In the genomic region with DNA sequence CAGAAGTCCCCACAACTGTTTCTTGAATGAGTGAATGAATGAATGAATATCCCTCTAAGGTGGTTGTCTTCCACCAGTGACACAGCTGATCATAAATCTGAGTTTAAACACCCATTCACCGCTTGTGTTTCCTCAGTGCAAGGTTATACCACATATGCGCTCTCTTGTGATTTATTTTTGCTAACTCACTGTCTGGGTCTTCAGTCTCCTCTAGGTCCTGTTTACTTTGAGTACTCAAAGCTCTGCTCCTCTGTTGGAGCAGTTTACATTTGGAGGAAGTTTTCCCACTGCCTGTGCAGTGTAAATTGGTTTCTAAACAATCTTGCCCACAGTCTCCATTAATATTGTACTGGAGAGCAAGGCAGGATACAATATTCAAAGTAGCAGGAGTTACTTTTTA, we compare ENCODE assay signal across 1 cellular context.
TF ChIP-seq lines count a peak whose summit lies in the region.

No MANE protein-coding gene starts in this region.

TF ChIP-seq in HepG2, 621 proteins besides CTCF, POLR2A, EP300 and RAD21 (continued from another document):
- TF ChIP-seq, protein P1, sequence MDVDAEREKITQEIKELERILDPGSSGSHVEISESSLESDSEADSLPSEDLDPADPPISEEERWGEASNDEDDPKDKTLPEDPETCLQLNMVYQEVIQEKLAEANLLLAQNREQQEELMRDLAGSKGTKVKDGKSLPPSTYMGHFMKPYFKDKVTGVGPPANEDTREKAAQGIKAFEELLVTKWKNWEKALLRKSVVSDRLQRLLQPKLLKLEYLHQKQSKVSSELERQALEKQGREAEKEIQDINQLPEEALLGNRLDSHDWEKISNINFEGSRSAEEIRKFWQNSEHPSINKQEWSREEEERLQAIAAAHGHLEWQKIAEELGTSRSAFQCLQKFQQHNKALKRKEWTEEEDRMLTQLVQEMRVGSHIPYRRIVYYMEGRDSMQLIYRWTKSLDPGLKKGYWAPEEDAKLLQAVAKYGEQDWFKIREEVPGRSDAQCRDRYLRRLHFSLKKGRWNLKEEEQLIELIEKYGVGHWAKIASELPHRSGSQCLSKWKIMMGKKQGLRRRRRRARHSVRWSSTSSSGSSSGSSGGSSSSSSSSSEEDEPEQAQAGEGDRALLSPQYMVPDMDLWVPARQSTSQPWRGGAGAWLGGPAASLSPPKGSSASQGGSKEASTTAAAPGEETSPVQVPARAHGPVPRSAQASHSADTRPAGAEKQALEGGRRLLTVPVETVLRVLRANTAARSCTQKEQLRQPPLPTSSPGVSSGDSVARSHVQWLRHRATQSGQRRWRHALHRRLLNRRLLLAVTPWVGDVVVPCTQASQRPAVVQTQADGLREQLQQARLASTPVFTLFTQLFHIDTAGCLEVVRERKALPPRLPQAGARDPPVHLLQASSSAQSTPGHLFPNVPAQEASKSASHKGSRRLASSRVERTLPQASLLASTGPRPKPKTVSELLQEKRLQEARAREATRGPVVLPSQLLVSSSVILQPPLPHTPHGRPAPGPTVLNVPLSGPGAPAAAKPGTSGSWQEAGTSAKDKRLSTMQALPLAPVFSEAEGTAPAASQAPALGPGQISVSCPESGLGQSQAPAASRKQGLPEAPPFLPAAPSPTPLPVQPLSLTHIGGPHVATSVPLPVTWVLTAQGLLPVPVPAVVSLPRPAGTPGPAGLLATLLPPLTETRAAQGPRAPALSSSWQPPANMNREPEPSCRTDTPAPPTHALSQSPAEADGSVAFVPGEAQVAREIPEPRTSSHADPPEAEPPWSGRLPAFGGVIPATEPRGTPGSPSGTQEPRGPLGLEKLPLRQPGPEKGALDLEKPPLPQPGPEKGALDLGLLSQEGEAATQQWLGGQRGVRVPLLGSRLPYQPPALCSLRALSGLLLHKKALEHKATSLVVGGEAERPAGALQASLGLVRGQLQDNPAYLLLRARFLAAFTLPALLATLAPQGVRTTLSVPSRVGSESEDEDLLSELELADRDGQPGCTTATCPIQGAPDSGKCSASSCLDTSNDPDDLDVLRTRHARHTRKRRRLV (CRISPR knock-in tag; IDR thresholded peaks at IDR 0.05) = no peak
- TF ChIP-seq ZFP36L2 (CRISPR knock-in tag; IDR thresholded peaks at IDR 0.05) (no peak), ZNF543 (CRISPR knock-in tag; IDR thresholded peaks at IDR 0.05) (no peak), ZNF737 (CRISPR knock-in tag; IDR thresholded peaks at IDR 0.05; ENCODE audit: borderline replicate concordance) (no peak), SNAI1 (CRISPR knock-in tag; IDR thresholded peaks at IDR 0.05; ENCODE audit: borderline replicate concordance) (no peak), ZNF225 (CRISPR knock-in tag; IDR thresholded peaks at IDR 0.05) (no peak), CREB1 (IDR thresholded peaks at IDR 0.05) (no peak), CREB1 (CRISPR knock-in tag; IDR thresholded peaks at IDR 0.05) (no peak), DMTF1 (CRISPR knock-in tag; IDR thresholded peaks at IDR 0.05) (no peak), ZNF101 (CRISPR knock-in tag; IDR thresholded peaks at IDR 0.05; ENCODE audit: borderline replicate concordance, low read depth) (no peak), RERE (CRISPR knock-in tag; IDR thresholded peaks at IDR 0.05; ENCODE audit: low read depth) (no peak), KAT2B (IDR thresholded peaks at IDR 0.05; ENCODE audit: borderline replicate concordance, low read depth, low read length) (no peak), ZC3H13 (CRISPR knock-in tag; IDR thresholded peaks at IDR 0.05) (no peak), RBM39 (IDR thresholded peaks at IDR 0.05; ENCODE audit: low read depth, low read length, poor library complexity, severe bottlenecking) (no peak), TBX3 (IDR thresholded peaks at IDR 0.05; ENCODE audit: borderline replicate concordance) (no peak), PAX8 (CRISPR knock-in tag; IDR thresholded peaks at IDR 0.05; ENCODE audit: borderline replicate concordance) (no peak), FOSL2 (CRISPR knock-in tag; IDR thresholded peaks at IDR 0.05) (no peak), MXD4 (CRISPR knock-in tag; IDR thresholded peaks at IDR 0.05) (no peak), PAWR (CRISPR knock-in tag; IDR thresholded peaks at IDR 0.05; ENCODE audit: borderline replicate concordance) (no peak), RXRB (CRISPR knock-in tag; IDR thresholded peaks at IDR 0.05; ENCODE audit: borderline replicate concordance) (no peak), ZNF205 (CRISPR knock-in tag; IDR thresholded peaks at IDR 0.05) (0 out of 2 replicates have a peak, but pooled peaks have one; percentile 37), FLYWCH1 (CRISPR knock-in tag; IDR thresholded peaks at IDR 0.05) (no peak), ZFP37 (CRISPR knock-in tag; IDR thresholded peaks at IDR 0.05; ENCODE audit: borderline replicate concordance) (no peak), ZNF710 (CRISPR knock-in tag; IDR thresholded peaks at IDR 0.05; ENCODE audit: borderline replicate concordance) (no peak), MAFK (conservative IDR thresholded peaks at IDR 0.05 in 1 of 2, IDR thresholded peaks at IDR 0.05 in 1 of 2; ENCODE audit: low read length in 2 of 2) (no peak), SUZ12 (IDR thresholded peaks at IDR 0.05; ENCODE audit: low read depth, low read length) (no peak), ZNF788 (CRISPR knock-in tag; IDR thresholded peaks at IDR 0.05; ENCODE audit: borderline replicate concordance) (no peak)
- TF ChIP-seq, protein P2, sequence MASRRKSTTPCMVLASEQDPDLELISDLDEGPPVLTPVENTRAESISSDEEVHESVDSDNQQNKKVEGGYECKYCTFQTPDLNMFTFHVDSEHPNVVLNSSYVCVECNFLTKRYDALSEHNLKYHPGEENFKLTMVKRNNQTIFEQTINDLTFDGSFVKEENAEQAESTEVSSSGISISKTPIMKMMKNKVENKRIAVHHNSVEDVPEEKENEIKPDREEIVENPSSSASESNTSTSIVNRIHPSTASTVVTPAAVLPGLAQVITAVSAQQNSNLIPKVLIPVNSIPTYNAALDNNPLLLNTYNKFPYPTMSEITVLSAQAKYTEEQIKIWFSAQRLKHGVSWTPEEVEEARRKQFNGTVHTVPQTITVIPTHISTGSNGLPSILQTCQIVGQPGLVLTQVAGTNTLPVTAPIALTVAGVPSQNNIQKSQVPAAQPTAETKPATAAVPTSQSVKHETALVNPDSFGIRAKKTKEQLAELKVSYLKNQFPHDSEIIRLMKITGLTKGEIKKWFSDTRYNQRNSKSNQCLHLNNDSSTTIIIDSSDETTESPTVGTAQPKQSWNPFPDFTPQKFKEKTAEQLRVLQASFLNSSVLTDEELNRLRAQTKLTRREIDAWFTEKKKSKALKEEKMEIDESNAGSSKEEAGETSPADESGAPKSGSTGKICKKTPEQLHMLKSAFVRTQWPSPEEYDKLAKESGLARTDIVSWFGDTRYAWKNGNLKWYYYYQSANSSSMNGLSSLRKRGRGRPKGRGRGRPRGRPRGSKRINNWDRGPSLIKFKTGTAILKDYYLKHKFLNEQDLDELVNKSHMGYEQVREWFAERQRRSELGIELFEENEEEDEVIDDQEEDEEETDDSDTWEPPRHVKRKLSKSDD (CRISPR knock-in tag; IDR thresholded peaks at IDR 0.05; ENCODE audit: low read depth) = no peak
- TF ChIP-seq, protein P3, sequence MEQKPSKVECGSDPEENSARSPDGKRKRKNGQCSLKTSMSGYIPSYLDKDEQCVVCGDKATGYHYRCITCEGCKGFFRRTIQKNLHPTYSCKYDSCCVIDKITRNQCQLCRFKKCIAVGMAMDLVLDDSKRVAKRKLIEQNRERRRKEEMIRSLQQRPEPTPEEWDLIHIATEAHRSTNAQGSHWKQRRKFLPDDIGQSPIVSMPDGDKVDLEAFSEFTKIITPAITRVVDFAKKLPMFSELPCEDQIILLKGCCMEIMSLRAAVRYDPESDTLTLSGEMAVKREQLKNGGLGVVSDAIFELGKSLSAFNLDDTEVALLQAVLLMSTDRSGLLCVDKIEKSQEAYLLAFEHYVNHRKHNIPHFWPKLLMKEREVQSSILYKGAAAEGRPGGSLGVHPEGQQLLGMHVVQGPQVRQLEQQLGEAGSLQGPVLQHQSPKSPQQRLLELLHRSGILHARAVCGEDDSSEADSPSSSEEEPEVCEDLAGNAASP (CRISPR knock-in tag; IDR thresholded peaks at IDR 0.05; ENCODE audit: borderline replicate concordance) = no peak
- TF ChIP-seq, protein P4, sequence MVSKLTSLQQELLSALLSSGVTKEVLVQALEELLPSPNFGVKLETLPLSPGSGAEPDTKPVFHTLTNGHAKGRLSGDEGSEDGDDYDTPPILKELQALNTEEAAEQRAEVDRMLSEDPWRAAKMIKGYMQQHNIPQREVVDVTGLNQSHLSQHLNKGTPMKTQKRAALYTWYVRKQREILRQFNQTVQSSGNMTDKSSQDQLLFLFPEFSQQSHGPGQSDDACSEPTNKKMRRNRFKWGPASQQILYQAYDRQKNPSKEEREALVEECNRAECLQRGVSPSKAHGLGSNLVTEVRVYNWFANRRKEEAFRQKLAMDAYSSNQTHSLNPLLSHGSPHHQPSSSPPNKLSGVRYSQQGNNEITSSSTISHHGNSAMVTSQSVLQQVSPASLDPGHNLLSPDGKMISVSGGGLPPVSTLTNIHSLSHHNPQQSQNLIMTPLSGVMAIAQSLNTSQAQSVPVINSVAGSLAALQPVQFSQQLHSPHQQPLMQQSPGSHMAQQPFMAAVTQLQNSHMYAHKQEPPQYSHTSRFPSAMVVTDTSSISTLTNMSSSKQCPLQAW (CRISPR knock-in tag; IDR thresholded peaks at IDR 0.05) = no peak
